Comparison of ENCODE assay signal across 8 cellular contexts in the genomic region with DNA sequence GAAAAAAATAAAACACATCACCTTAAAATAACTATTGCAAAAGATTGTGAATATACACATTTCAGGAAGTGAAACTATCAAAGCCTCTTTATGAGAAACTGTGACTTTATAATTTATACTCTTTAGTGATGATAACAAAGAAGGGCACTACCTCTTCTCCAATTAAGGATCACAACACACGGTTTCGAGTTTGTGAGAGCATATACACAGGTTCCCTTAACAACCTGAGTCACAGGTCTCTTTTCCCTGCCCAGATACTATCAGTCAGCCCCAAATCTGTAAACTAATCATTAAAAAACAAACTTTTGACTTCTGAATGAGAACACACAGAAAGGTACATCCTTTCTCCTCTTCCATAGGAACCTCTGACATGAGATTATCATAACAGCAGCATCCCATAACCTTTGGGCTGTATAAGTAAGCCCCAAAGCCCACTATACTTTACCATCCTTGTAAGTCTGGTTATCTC. TPM values are rescaled to one million over a fixed set of nuclear protein-coding genes. Genes with fewer than 3 reads are reported as not detected.
DNase-seq lines count a peak whose midpoint lies in the region; ATAC-seq and TF ChIP-seq lines count a peak whose summit lies in the region.

No MANE protein-coding gene starts in this region.

- DNase-seq in Karpas-422, result peak; percentile 87
- no peak for DNase-seq in breast epithelium (ENCODE audit: low spot score in 2 of 2)
- DNase-seq in sigmoid colon, result no peak
- DNase-seq in inferior parietal cortex (ENCODE audit: extremely low spot score), result no peak
- DNase-seq in NCI-H1436 (lab: John Stamatoyannopoulos, UW), result no peak
- DNase-seq in anterior cingulate cortex (lab: John Stamatoyannopoulos, UW), result no peak

- peaks cover 37% of the 10 kb centered on the region for H4K20me1 ChIP-seq in Karpas-422 (ENCODE audit: insufficient read depth, low read depth, low read length)

- ATAC-seq in GM18498 (IDR thresholded peaks at IDR 0.05; ENCODE audit: unreplicated experiment), result peak; percentile 50
- ATAC-seq in GM21723 (IDR thresholded peaks at IDR 0.05; ENCODE audit: unreplicated experiment), result peak; percentile 53

- intact Hi-C loops in breast epithelium (cut with DNase I; ENCODE audit: low total_unique reads), result no loop called here
- intact Hi-C loops in sigmoid colon (cut with DNase I), result no loop called here

- H3K4me3 ChIP-seq in Karpas-422 (ENCODE audit: low read length), result peak overlapping the region; percentile 36
- H3K4me3 ChIP-seq in breast epithelium, result no peak overlapping the region
- no peak overlapping the region for H3K4me3 ChIP-seq in sigmoid colon

- peak overlapping the region; percentile 71 for H3K4me2 ChIP-seq in Karpas-422 (ENCODE audit: low read depth, low read length, poor library complexity, severe bottlenecking)

- peak overlapping the region; percentile 31 for H3K9ac ChIP-seq in Karpas-422 (ENCODE audit: low read length)

- H3K27ac ChIP-seq in Karpas-422 (ENCODE audit: low read length) (peak overlapping the region; percentile 83), breast epithelium (peak overlapping the region; percentile 69 to 73), sigmoid colon (peak overlapping the region in 3 of 4 donors; percentile 29 to 55 (median 50))

- no peak overlapping the region for H2AFZ ChIP-seq in Karpas-422 (ENCODE audit: low read length)

- TF ChIP-seq POLR2A in breast epithelium (IDR thresholded peaks at IDR 0.05) (no peak), sigmoid colon (IDR thresholded peaks at IDR 0.05) (no peak)

- WGBS in sigmoid colon, 2 donors, result 8 to 17% methylated on average over 2 of the region's 2 CpGs

- peaks cover 89% of the 10 kb centered on the region for H3K79me2 ChIP-seq in Karpas-422 (ENCODE audit: low read length)

- TF ChIP-seq CTCF in breast epithelium (IDR thresholded peaks at IDR 0.05), result no peak
- TF ChIP-seq CTCF in sigmoid colon (IDR thresholded peaks at IDR 0.05), result no peak

- TF ChIP-seq EP300 in sigmoid colon (IDR thresholded peaks at IDR 0.05), result no peak

- peaks cover 24% of the 10 kb centered on the region; the same call in 1 of the 2 replicates for H3K36me3 ChIP-seq in Karpas-422 (ENCODE audit: insufficient read depth, low read length)
- no peaks in the 10 kb centered on the region for H3K36me3 ChIP-seq in breast epithelium
- H3K36me3 ChIP-seq in sigmoid colon, result peaks cover 0 to 11% (median 0%) of the 10 kb centered on the region in 4 donors

- no peaks in the 10 kb centered on the region for H3K9me2 ChIP-seq in Karpas-422 (replicated peaks; ENCODE audit: insufficient read depth, low read length)

- no peaks in the 10 kb centered on the region for H3K9me3 ChIP-seq in Karpas-422 (ENCODE audit: low read length)
- no peaks in the 10 kb centered on the region for H3K9me3 ChIP-seq in breast epithelium
- H3K9me3 ChIP-seq in sigmoid colon, result no peaks in the 10 kb centered on the region

- no peaks in the 10 kb centered on the region for H3K27me3 ChIP-seq in Karpas-422 (ENCODE audit: low read length)
- no peaks in the 10 kb centered on the region for H3K27me3 ChIP-seq in breast epithelium
- H3K27me3 ChIP-seq in sigmoid colon, result no peaks in the 10 kb centered on the region

- H3K4me1 ChIP-seq in Karpas-422 (ENCODE audit: low read length), result peaks cover 49% of the 10 kb centered on the region
- H3K4me1 ChIP-seq in breast epithelium, result peaks cover 0 to 9% of the 10 kb centered on the region in 2 donors
- H3K4me1 ChIP-seq in sigmoid colon, result peaks cover 0 to 9% (median 7%) of the 10 kb centered on the region in 4 donors

RNA-seq across cellular contexts. Expression of gene PTPN2, which starts 44.9 kb away (rescaled TPM):
- total RNA-seq in Karpas-422 (2014; rRNA removed; shearing (Covaris generic); ENCODE audit: low replicate concordance), result 72.2 and 85.2 TPM in 2 replicates
- total RNA-seq in breast epithelium (10 to 100 TPM; 38.4 to 57.1 (median 53.7) TPM), sigmoid colon (10 to 100 TPM; 20.0 to 31.0 (median 21.0) TPM)
- 10 to 100 TPM; 31.4 to 43.1 (median 42.6) TPM for polyA plus RNA-seq in sigmoid colon
